26 cellular contexts compared by ENCODE assay signal in the genomic region with DNA sequence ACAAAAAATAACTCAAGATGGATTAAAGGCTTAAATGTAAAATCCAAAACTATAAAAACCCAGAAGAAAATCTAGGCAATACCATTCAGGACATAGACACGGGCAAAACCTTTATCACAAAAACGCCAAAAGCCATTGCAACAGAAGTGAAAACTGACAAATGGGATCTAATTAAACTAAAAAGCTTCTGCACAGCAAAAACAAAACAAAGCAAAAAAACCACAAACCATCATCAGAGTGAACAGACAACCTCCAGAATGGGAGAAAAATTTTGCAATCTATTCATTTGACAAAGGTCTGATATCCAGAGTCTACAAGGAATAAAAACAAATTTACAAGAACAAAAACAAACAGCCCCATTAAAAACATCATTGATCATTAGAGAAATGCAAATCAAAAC.
"Had no signal": no experiment of that assay in that cellular context is flagged by ENCODE, and none has a peak within 500 bp of the region (broad histone marks: within the 10 kb centered on the region; RNA-seq: fewer than 3 reads in every experiment).

No MANE protein-coding gene starts in this region.

- H3K4me3 ChIP-seq: neural progenitor cell, ovary, psoas muscle, right lobe of liver, sigmoid colon, stomach, thoracic aorta, thyroid gland, tibial nerve, upper lobe of left lung, vagina had no signal

- H3K9me3 ChIP-seq: ovary, psoas muscle, right lobe of liver, sigmoid colon, stomach, thoracic aorta, thyroid gland, upper lobe of left lung, vagina had no signal

- H3K79me2 ChIP-seq: parathyroid adenoma had no signal

- DNase-seq: natural killer cell; occipital lobe; ovary; posterior cingulate gyrus; psoas muscle; right cardiac atrium; right lobe of liver; sigmoid colon; small intestine; stimulated activated CD4-positive, alpha-beta T cell treated with anti-CD3 and anti-CD28 coated beads, Interleukin-15, amount 100 ng/mL, for 24 hours; stimulated activated CD4-positive, alpha-beta T cell treated with anti-CD3 and anti-CD28 coated beads, Interleukin-2, amount 100 ng/mL, for 24 hours; stimulated activated CD4-positive, alpha-beta T cell treated with anti-CD3 and anti-CD28 coated beads, Interleukin-2, amount 100 ng/mL, for 48 hours; stimulated activated CD4-positive, alpha-beta T cell treated with anti-CD3 and anti-CD28 coated beads, Interleukin-4, amount 100 ng/mL, for 24 hours; stimulated activated naive B cell treated with anti-CD40 and anti-IgM and Interleukin-4, amounts not matched to agents 10 μg/mL and 1 μg/mL and 100 μg/mL, for 72 hours; stimulated activated naive CD4-positive, alpha-beta T cell treated with Interleukin-2 at 50 U/mL for 16 hours; stomach; thyroid gland; trophoblast cell; upper lobe of left lung had no signal

- H3K36me3 ChIP-seq: ovary, right lobe of liver, sigmoid colon, stomach, thoracic aorta, thyroid gland, tibial nerve, upper lobe of left lung, vagina had no signal

- H3K27ac ChIP-seq: neural progenitor cell, ovary, parathyroid adenoma, psoas muscle, right lobe of liver, sigmoid colon, stomach, thoracic aorta, thyroid gland, tibial nerve, upper lobe of left lung, vagina had no signal

- H2AFZ ChIP-seq: neural progenitor cell, parathyroid adenoma had no signal

- FAIRE-seq: small intestine, urothelium cell line had no signal

- ATAC-seq: natural killer cell; psoas muscle; right cardiac atrium; right lobe of liver; stimulated activated effector memory CD8-positive, alpha-beta T cell treated with anti-CD3 and anti-CD28 coated beads, Interleukin-12 subunit alpha, Interleukin-12 subunit beta, amount 100 ng/mL, for 72 hours; stimulated activated naive B cell treated with anti-CD40 and anti-IgM and Interleukin-4, amounts not matched to agents 10 μg/mL and 1 μg/mL and 100 μg/mL, for 72 hours had no signal

- H3K4me2 ChIP-seq: neural progenitor cell had no signal

- H3K9ac ChIP-seq: neural progenitor cell, parathyroid adenoma had no signal

- H3K4me1 ChIP-seq: parathyroid adenoma, psoas muscle had no signal

- H3K27me3 ChIP-seq: ovary, right lobe of liver, sigmoid colon, thyroid gland, upper lobe of left lung, vagina had no signal
